Comparison of ENCODE assay signal across 8 cellular contexts in the genomic region with DNA sequence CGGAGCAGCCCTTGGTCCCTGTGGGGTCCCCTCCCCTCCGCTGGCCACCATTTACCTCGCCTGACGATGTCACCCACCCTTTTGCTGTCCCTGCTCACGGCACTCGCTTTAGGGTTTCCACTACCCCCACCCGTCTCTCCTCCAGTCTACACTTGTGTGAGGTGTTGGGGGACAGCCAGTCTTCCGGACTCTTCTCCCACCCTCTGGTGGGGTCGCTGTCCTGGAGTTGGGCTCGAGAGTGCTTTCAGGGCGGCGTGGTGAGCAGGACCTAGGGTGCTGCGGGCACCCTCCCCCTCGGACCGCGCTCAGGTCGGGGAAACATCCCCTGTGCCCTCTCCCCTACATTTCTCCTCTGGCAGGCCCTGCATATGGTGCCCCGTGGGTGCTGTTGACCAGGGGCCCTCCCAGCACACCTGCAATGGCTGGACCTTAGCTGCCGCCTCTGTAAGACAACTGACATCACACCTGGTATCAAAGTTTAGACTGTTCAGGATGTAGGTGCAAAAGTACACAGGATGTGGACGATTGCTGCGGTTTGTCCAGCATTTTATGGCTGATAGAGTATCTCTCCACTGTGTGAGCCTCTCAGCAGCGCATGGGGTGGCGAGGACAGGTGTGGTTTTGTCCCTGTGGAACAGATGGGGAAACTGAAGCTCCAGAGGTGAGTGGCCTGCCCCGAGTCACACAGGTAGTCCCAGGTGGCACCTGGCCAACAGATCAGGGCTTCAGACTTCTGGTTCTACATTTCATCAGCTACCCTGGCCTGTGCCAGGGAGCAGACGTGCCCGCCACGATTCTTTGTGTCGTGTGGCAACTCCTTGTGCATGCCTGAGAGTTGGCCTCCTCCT. TPM values are rescaled to one million over a fixed set of nuclear protein-coding genes. Genes with fewer than 3 reads are reported as not detected.
DNase-seq lines count a peak whose midpoint lies in the region; ATAC-seq, FAIRE-seq and TF ChIP-seq lines count a peak whose summit lies in the region.

No MANE protein-coding gene starts in this region.

- WGBS in K562 (ENCODE audit: insufficient coverage, low coverage, missing lambda C conversion rate), result 19% methylated on average over 24 of the region's 28 CpGs
- 18 to 20% methylated on average over 17 to 28 of the region's 28 CpGs for WGBS in testis, 2 donors

- CTCF ChIA-PET in K562 (lab: Yijun Ruan, JAX; ENCODE audit: low intra/inter-chr PET ratio), result interaction anchor here (0.7 to 3.5 kb wide), 2 partner anchors 21 to 50 kb away, joined by 5 to 35 read pairs; no protein-coding TSS in a partner anchor

- peaks cover 20% of the 10 kb centered on the region; the same call in 1 of the 2 replicates for H4K20me1 ChIP-seq in K562 (replicated peaks; ENCODE audit: control insufficient read depth, insufficient read depth, low read length)

- no peak for TF ChIP-seq POLR2A in K562 (conservative IDR thresholded peaks at IDR 0.05)
- no peak for TF ChIP-seq POLR2A in testis (IDR thresholded peaks at IDR 0.05)

- H2AFZ ChIP-seq in K562 (ENCODE audit: low read depth, low read length), result no peak overlapping the region

- DNase-seq in NCI-H2029 (lab: John Stamatoyannopoulos, UW) (peak; percentile 51), K562 (ENCODE audit: extremely low read depth in 1 of 4, low spot score in 3 of 4) (peak in 2 of 4 experiments; percentile 37 to 61), left colon (peak; percentile 81 to 84), testis (no peak), NCI-H2081 treated with DMSO at 0.1 percent for 48 hours (lab: John Stamatoyannopoulos, UW) (no peak), SW 1271 (lab: John Stamatoyannopoulos, UW) (no peak)
- DNase-seq in stimulated activated CD4-positive, alpha-beta T cell treated with anti-CD3 and anti-CD28 coated beads, Interleukin-4, amount 100 ng/mL, for 4 hours, result no peak

- peak; percentile 78 for FAIRE-seq in K562 (lab: Jason Lieb, UNC)

- H3K27me3 ChIP-seq in K562 (ENCODE audit: control insufficient read depth in 2 of 2, insufficient read depth in 2 of 2, low read length in 2 of 2) (no peaks in the 10 kb centered on the region), testis (no peaks in the 10 kb centered on the region)

- intact Hi-C loops in K562 (cut with micrococcal nuclease), result no loop called here
- intact Hi-C loops in left colon (cut with DNase I, micrococcal nuclease), result loop anchor here in 1 of 2 donors (5.0 kb wide), 1 partner anchor 50 kb away; no protein-coding TSS in a partner anchor
- intact Hi-C loops in testis (cut with DNase I; ENCODE audit: low total_unique reads), result no loop called here

- H3K9ac ChIP-seq in ES-I3 (ENCODE audit: low read depth, low read length) (peak overlapping the region; percentile 52), K562 (ENCODE audit: insufficient read depth in 1 of 2, low read depth in 2 of 2, low read length in 2 of 2) (peak overlapping the region; percentile 81 to 96)

- peaks cover 7% of the 10 kb centered on the region for H3K9me1 ChIP-seq in K562 (ENCODE audit: control insufficient read depth, insufficient read depth, low read length)

- TF ChIP-seq CTCF in K562 (IDR thresholded peaks at IDR 0.05 in 2 of 3, conservative IDR thresholded peaks at IDR 0.05 in 1 of 3; ENCODE audit: insufficient read depth in 2 of 3, low read depth in 1 of 3, low read length in 3 of 3) (no peak), testis (IDR thresholded peaks at IDR 0.05) (no peak)

- H3K4me3 ChIP-seq in K562, result peak overlapping the region; percentile 96
- H3K4me3 ChIP-seq in testis, result peak overlapping the region; percentile 79 to 81

- no peak for TF ChIP-seq EP300 in K562 (IDR thresholded peaks at IDR 0.05; ENCODE audit: low read length)

- no peak for TF ChIP-seq RAD21 in K562 (CRISPR knock-in tag; conservative IDR thresholded peaks at IDR 0.05 in 1 of 2, IDR thresholded peaks at IDR 0.05 in 1 of 2)

- no peaks in the 10 kb centered on the region for H3K9me3 ChIP-seq in ES-I3 (ENCODE audit: control insufficient read depth, insufficient read depth, low read length)
- no peaks in the 10 kb centered on the region for H3K9me3 ChIP-seq in K562 (replicated peaks; ENCODE audit: control insufficient read depth, insufficient read depth, low read depth, low read length)
- H3K9me3 ChIP-seq in testis, result no peaks in the 10 kb centered on the region

- POLR2A ChIA-PET in K562 (lab: Yijun Ruan, JAX), result interaction anchor here (0.7 to 2.4 kb wide), 7 partner anchors 10 to 87 kb away, joined by 3 to 12 read pairs (median 4); no protein-coding TSS in a partner anchor

- H3K36me3 ChIP-seq in ES-I3 (ENCODE audit: insufficient read depth, low read length) (no peaks in the 10 kb centered on the region), K562 (ENCODE audit: control insufficient read depth, insufficient read depth, low read length) (peaks cover 51% of the 10 kb centered on the region; the same call in 2 of the 3 replicates), testis (ENCODE audit: low read depth, missing control alignments) (no peaks in the 10 kb centered on the region)

- H3K4me1 ChIP-seq in ES-I3 (ENCODE audit: insufficient read depth, low read length) (peaks cover 17% of the 10 kb centered on the region), K562 (replicated peaks in 1 of 2; ENCODE audit: control insufficient read depth in 2 of 2, insufficient read depth in 2 of 2, low read length in 2 of 2) (peaks cover 41 to 68% of the 10 kb centered on the region in 2 experiments), testis (peaks cover 59% of the 10 kb centered on the region)

- ATAC-seq in K562, result peak; percentile 30
- peak; percentile 71 for ATAC-seq in left colon

- in situ Hi-C loops in K562 (cut with MboI), result no loop called here

- TSS peak; percentile 50 for BruUV-seq in K562 (replicated peaks; lab: Mats Ljungman, UMichigan)

- H3K79me2 ChIP-seq in K562 (ENCODE audit: control insufficient read depth, insufficient read depth, low read length), result peaks cover 62% of the 10 kb centered on the region

- H3K4me2 ChIP-seq in K562 (ENCODE audit: insufficient read depth, low read length), result peak overlapping the region; percentile 93

- H3K27ac ChIP-seq in K562 (ENCODE audit: extremely low read depth, low read depth, low read length) (peak overlapping the region; percentile 79), testis (peak overlapping the region; percentile 80 to 88)

RNA-seq across cellular contexts. Expression of gene GRK2, which starts 1.1 kb away (rescaled TPM):
- total RNA-seq in K562 (2011; cell fraction: chromatin; rRNA removed; ENCODE audit: low replicate concordance), result 64.7 and 214 TPM in 2 replicates
- total RNA-seq in K562 (2011; cell fraction: nucleolus; rRNA removed), result 185 and 206 TPM in 2 replicates
- 62.7 and 78.2 TPM in 2 replicates for total RNA-seq in K562 (2011; cell fraction: nucleoplasm; rRNA removed)
- total RNA-seq in K562 (2014; rRNA removed) (83.1 and 97.8 TPM in 2 replicates), K562 (2014; rRNA removed; fragmentation: Illumina TruSeq; extraction: Trizol) (27.8 and 41.7 TPM in 2 replicates), K562 (2015; rRNA removed; fragmentation: Illumina TruSeq; extraction: Trizol) (40.6 and 42.2 TPM in 2 replicates), K562 (2021) (93.3 and 95.3 TPM in 2 replicates), left colon (100 to 1,000 TPM in 1 of 2 donors, 10 to 100 TPM in 1; 95.8 to 119 TPM), testis (10 to 100 TPM; 64.3 to 87.6 TPM)
- polyA plus RNA-seq in K562 (2011; rRNA removed) (63.4 and 98.5 TPM in 2 replicates), K562 (2014; fragmentation: Illumina TruSeq; extraction: Trizol) (56.5 and 65.3 TPM in 2 replicates), K562 (2014; fragmentation: Nextera tagmentation; extraction: Ambion mirVana) (under 1 TPM; 0.24 to 0.82 TPM), K562 (2014; rRNA removed) (95.8 and 96.0 TPM in 2 replicates), testis (ENCODE audit: insufficient read depth, low read depth, low replicate concordance) (45.6 TPM)
- polyA plus RNA-seq in K562 (2011; cell fraction: cytosol; rRNA removed), result 70.8 and 122 TPM in 2 replicates
- 259 and 262 TPM in 2 replicates for polyA plus RNA-seq in K562 (2011; cell fraction: nucleus; rRNA removed)
- 87.6 and 130 TPM in 2 replicates for polyA plus RNA-seq in K562 (2012)
- polyA minus RNA-seq in K562 (2011; rRNA and poly(A)+ RNA removed), result 36.9 and 61.5 TPM in 2 replicates
- 89.3 and 92.9 TPM in 2 replicates for polyA minus RNA-seq in K562 (2011; cell fraction: cytosol; rRNA and poly(A)+ RNA removed)
- polyA minus RNA-seq in K562 (2011; cell fraction: nucleus; rRNA and poly(A)+ RNA removed), result 57.5 and 75.9 TPM in 2 replicates

RNA-seq across cellular contexts. Expression of gene ANKRD13D, which starts 21.7 kb away (rescaled TPM):
- 105 and 289 TPM in 2 replicates for total RNA-seq in K562 (2011; cell fraction: chromatin; rRNA removed; ENCODE audit: low replicate concordance)
- 185 and 212 TPM in 2 replicates for total RNA-seq in K562 (2011; cell fraction: nucleolus; rRNA removed)
- 120 and 126 TPM in 2 replicates for total RNA-seq in K562 (2011; cell fraction: nucleoplasm; rRNA removed)
- total RNA-seq in K562 (2014; rRNA removed) (28.6 and 30.5 TPM in 2 replicates), K562 (2014; rRNA removed; fragmentation: Illumina TruSeq; extraction: Trizol) (5.3 and 7.9 TPM in 2 replicates), K562 (2015; rRNA removed; fragmentation: Illumina TruSeq; extraction: Trizol) (19.6 and 25.1 TPM in 2 replicates), K562 (2021) (37.3 and 40.9 TPM in 2 replicates), left colon (10 to 100 TPM; 26.9 to 29.6 TPM), testis (10 to 100 TPM; 66.2 to 73.3 TPM)
- polyA plus RNA-seq in K562 (2011; rRNA removed) (22.4 and 36.6 TPM in 2 replicates), K562 (2014; fragmentation: Illumina TruSeq; extraction: Trizol) (15.8 and 20.8 TPM in 2 replicates), K562 (2014; fragmentation: Nextera tagmentation; extraction: Ambion mirVana) (1 to 10 TPM in 1 of 2 experiments, under 1 TPM in 1; 0.94 to 1.9 TPM), K562 (2014; rRNA removed) (38.8 and 40.8 TPM in 2 replicates), testis (ENCODE audit: insufficient read depth, low read depth, low replicate concordance) (32.8 TPM)
- polyA plus RNA-seq in K562 (2011; cell fraction: cytosol; rRNA removed), result 28.9 and 46.9 TPM in 2 replicates
- 147 and 217 TPM in 2 replicates for polyA plus RNA-seq in K562 (2011; cell fraction: nucleus; rRNA removed)
- polyA plus RNA-seq in K562 (2012), result 22.5 and 55.8 TPM in 2 replicates
- 9.5 and 12.1 TPM in 2 replicates for polyA minus RNA-seq in K562 (2011; rRNA and poly(A)+ RNA removed)
- 10.6 and 13.5 TPM in 2 replicates for polyA minus RNA-seq in K562 (2011; cell fraction: cytosol; rRNA and poly(A)+ RNA removed)
- 54.4 and 59.6 TPM in 2 replicates for polyA minus RNA-seq in K562 (2011; cell fraction: nucleus; rRNA and poly(A)+ RNA removed)

RNA-seq across cellular contexts. Expression of gene SSH3, which starts 35.9 kb away (rescaled TPM):
- total RNA-seq in K562 (2011; cell fraction: chromatin; rRNA removed; ENCODE audit: low replicate concordance), result 1.5 and 6.8 TPM in 2 replicates
- 2.8 and 3.3 TPM in 2 replicates for total RNA-seq in K562 (2011; cell fraction: nucleolus; rRNA removed)
- 0.92 and 1.3 TPM in 2 replicates for total RNA-seq in K562 (2011; cell fraction: nucleoplasm; rRNA removed)
- total RNA-seq in K562 (2014; rRNA removed) (0.12 and 0.27 TPM in 2 replicates), K562 (2014; rRNA removed; fragmentation: Illumina TruSeq; extraction: Trizol) (not detected in 2 replicates), K562 (2015; rRNA removed; fragmentation: Illumina TruSeq; extraction: Trizol) (0.14 and 0.68 TPM in 2 replicates), K562 (2021) (1.0 and 1.5 TPM in 2 replicates), left colon (10 to 100 TPM; 74.9 to 79.3 TPM), testis (1 to 10 TPM; 6.9 to 9.8 TPM)
- polyA plus RNA-seq in K562 (2011; rRNA removed) (0.07 and 0.88 TPM in 2 replicates), K562 (2014; fragmentation: Illumina TruSeq; extraction: Trizol) (0.19 and 0.24 TPM in 2 replicates), K562 (2014; fragmentation: Nextera tagmentation; extraction: Ambion mirVana) (not detected), K562 (2014; rRNA removed) (0.24 and 0.90 TPM in 2 replicates), testis (ENCODE audit: insufficient read depth, low read depth, low replicate concordance) (8.6 TPM)
- polyA plus RNA-seq in K562 (2011; cell fraction: cytosol; rRNA removed), result 0.12 and 0.39 TPM in 2 replicates
- 1.3 and 3.4 TPM in 2 replicates for polyA plus RNA-seq in K562 (2011; cell fraction: nucleus; rRNA removed)
- polyA plus RNA-seq in K562 (2012), result 1.3 and 1.4 TPM in 2 replicates
- 0.09 TPM in 1 of 2 replicates, not detected in the other for polyA minus RNA-seq in K562 (2011; rRNA and poly(A)+ RNA removed)
- polyA minus RNA-seq in K562 (2011; cell fraction: cytosol; rRNA and poly(A)+ RNA removed), result 0.48 TPM in 1 of 2 replicates, not detected in the other
- 0.89 and 1.5 TPM in 2 replicates for polyA minus RNA-seq in K562 (2011; cell fraction: nucleus; rRNA and poly(A)+ RNA removed)

Comparison
In these comparisons a context has a peak if more than half of its experiments do, and no peak if none do; other contexts are left out.
1. DNase-seq: peak in NCI-H2029 (single experiment) and left colon (2 of 2); none in testis (single experiment), NCI-H2081 treated with DMSO at 0.1 percent for 48 hours (single experiment), SW 1271 (0 of 2) and stimulated activated CD4-positive, alpha-beta T cell treated with anti-CD3 and anti-CD28 coated beads, Interleukin-4, amount 100 ng/mL, for 4 hours (0 of 2).
2. RNA of gene SSH3, which starts 35.9 kb away (total RNA-seq): 74.9 to 79.3 TPM in left colon; 6.9 to 9.8 TPM in testis and 0.12 to 6.8 TPM in K562; every median in the first group is over 4 times any median in the second.